Comparison of ENCODE assay signal across 8 cellular contexts in genomic region chr12:118016424-118017264, GRCh38. TPM values are rescaled to one million over a fixed set of nuclear protein-coding genes. Genes with fewer than 3 reads are reported as not detected.
DNase-seq lines count a peak whose midpoint lies in the region; ATAC-seq and TF ChIP-seq lines count a peak whose summit lies in the region.

A gene with protein sequence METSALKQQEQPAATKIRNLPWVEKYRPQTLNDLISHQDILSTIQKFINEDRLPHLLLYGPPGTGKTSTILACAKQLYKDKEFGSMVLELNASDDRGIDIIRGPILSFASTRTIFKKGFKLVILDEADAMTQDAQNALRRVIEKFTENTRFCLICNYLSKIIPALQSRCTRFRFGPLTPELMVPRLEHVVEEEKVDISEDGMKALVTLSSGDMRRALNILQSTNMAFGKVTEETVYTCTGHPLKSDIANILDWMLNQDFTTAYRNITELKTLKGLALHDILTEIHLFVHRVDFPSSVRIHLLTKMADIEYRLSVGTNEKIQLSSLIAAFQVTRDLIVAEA (plus strand): TSS chr12:118016703. CDS start chr12:118016828, 125 bp downstream.

- no peak for TF ChIP-seq POLR2A in lower leg skin (IDR thresholded peaks at IDR 0.05)

- H3K4me3 ChIP-seq in duodenal mucosa (ENCODE audit: low read depth in 1 of 2, low read length in 2 of 2) (peak within 1 kb of the TSS; percentile 93 to 94), lower leg skin (ENCODE audit: low read depth, poor library complexity, severe bottlenecking) (peak within 1 kb of the TSS; percentile 77)

- no peaks in the 10 kb centered on the region for H3K9me3 Mint-ChIP-seq in CD4-positive, alpha-beta T cell

- CTCF ChIA-PET in CD4-positive, alpha-beta T cell (lab: Charles Lee), result interaction anchor here (0.6 to 1.8 kb wide), 6 partner anchors 10 to 1651 kb away, joined by 3 to 6 read pairs (median 4); partner anchors contain the start of gene PRKAB1

- no peaks in the 10 kb centered on the region for H3K9me3 ChIP-seq in CD4-positive, alpha-beta T cell (ENCODE audit: control insufficient read depth, low read length)
- no peaks in the 10 kb centered on the region for H3K9me3 ChIP-seq in duodenal mucosa (ENCODE audit: control insufficient read depth in 1 of 2, low read length in 2 of 2)

- TF ChIP-seq CTCF in CD4-positive, alpha-beta T cell (IDR thresholded peaks at IDR 0.05), result no peak
- TF ChIP-seq CTCF in lower leg skin (IDR thresholded peaks at IDR 0.05), result no peak

- H3K27me3 Mint-ChIP-seq in CD4-positive, alpha-beta T cell, result no peaks in the 10 kb centered on the region

- peaks cover 21% of the 10 kb centered on the region for H3K4me1 Mint-ChIP-seq in CD4-positive, alpha-beta T cell (ENCODE audit: low read depth)

- H3K4me1 ChIP-seq in duodenal mucosa (ENCODE audit: control insufficient read depth in 1 of 2, insufficient read depth in 2 of 2, low read length in 2 of 2), result peaks cover 0 to 11% of the 10 kb centered on the region in 2 donors

- intact Hi-C loops in CD4-positive, alpha-beta T cell (cut with DNase I, micrococcal nuclease), result loop anchor here in 1 of 2 experiments (2.0 to 10.0 kb wide), 8 partner anchors 40 to 1652 kb away; partner anchors contain the start of genes PEBP1, PRKAB1, RNFT2 and SPRING1
- intact Hi-C loops in lower leg skin (cut with DNase I; ENCODE audit: low total_unique reads), result no loop called here

- WGBS in lower leg skin, 2 donors, result 0% methylated on average over 31 to 37 of the region's 61 CpGs

- H3K4me3 Mint-ChIP-seq in CD4-positive, alpha-beta T cell, result peak within 1 kb of the TSS; percentile 90

- peaks cover 5 to 25% of the 10 kb centered on the region in 2 donors for H3K36me3 ChIP-seq in duodenal mucosa (ENCODE audit: control insufficient read depth in 1 of 2, insufficient read depth in 2 of 2, low read length in 2 of 2)

- peak within 1 kb of the TSS; percentile 77 for H3K27ac Mint-ChIP-seq in CD4-positive, alpha-beta T cell

- peak; percentile 94 to 99 (median 97) for DNase-seq in CD4-positive, alpha-beta T cell
- DNase-seq in HK-2 (ENCODE audit: unreplicated experiment), result peak; percentile 97
- DNase-seq in NCI-H82 treated with DMSO at 0.1 percent for 48 hours (lab: John Stamatoyannopoulos, UW; ENCODE audit: unreplicated experiment), result peak; percentile 89
- peak; percentile 98 for DNase-seq in activated CD4-positive, alpha-beta T cell treated with anti-CD3 and anti-CD28 coated beads, Interleukin-2, amount 50 U/mL, for 48 hours
- DNase-seq in lower leg skin (ENCODE audit: low spot score in 2 of 2), result peak; percentile 97 to 99
- peak; percentile 97 to 98 for DNase-seq in stimulated activated CD4-positive, alpha-beta T cell treated with anti-CD3 and anti-CD28 coated beads, Interleukin-4, amount 100 ng/mL, for 4 hours

- POLR2A ChIA-PET in CD4-positive, alpha-beta T cell (lab: Charles Lee), result interaction anchor here (0.6 to 1.5 kb wide), 8 partner anchors 16 to 360 kb away, joined by 3 to 7 read pairs (median 4); partner anchors contain the start of genes PEBP1, SUDS3 and WSB2

- peaks cover 43% of the 10 kb centered on the region for H3K36me3 Mint-ChIP-seq in CD4-positive, alpha-beta T cell (ENCODE audit: low read depth)

- ATAC-seq in CD4-positive, alpha-beta T cell (ENCODE audit: poor library complexity), result peak; percentile 98
- peak; percentile 99 for ATAC-seq in GM19452 (IDR thresholded peaks at IDR 0.05; ENCODE audit: unreplicated experiment)

- H3K27me3 ChIP-seq in CD4-positive, alpha-beta T cell (ENCODE audit: control insufficient read depth, insufficient read depth, low read length), result no peaks in the 10 kb centered on the region
- H3K27me3 ChIP-seq in duodenal mucosa (ENCODE audit: control insufficient read depth in 1 of 2, insufficient read depth in 2 of 2, low read length in 2 of 2), result no peaks in the 10 kb centered on the region

- H3K9ac ChIP-seq in duodenal mucosa (ENCODE audit: low read depth in 1 of 2, low read length in 2 of 2), result peak within 1 kb of the TSS; percentile 83 to 91

- peak within 1 kb of the TSS; percentile 11 for H3K27ac ChIP-seq in CD4-positive, alpha-beta T cell (ENCODE audit: low read depth, low read length)
- H3K27ac ChIP-seq in duodenal mucosa (ENCODE audit: low read depth, low read length), result no peak within 1 kb of the TSS

RNA-seq across cellular contexts. Expression of the gene that starts here (rescaled TPM):
- total RNA-seq in CD4-positive, alpha-beta T cell, result 1 to 10 TPM; 8.7 to 9.1 TPM
- 10 to 100 TPM in 3 of 4 donors, 1 to 10 TPM in 1; 6.2 to 14.3 (median 11.3) TPM for total RNA-seq in lower leg skin
